Comparison of ENCODE assay signal across 2 cellular contexts in the genomic region with DNA sequence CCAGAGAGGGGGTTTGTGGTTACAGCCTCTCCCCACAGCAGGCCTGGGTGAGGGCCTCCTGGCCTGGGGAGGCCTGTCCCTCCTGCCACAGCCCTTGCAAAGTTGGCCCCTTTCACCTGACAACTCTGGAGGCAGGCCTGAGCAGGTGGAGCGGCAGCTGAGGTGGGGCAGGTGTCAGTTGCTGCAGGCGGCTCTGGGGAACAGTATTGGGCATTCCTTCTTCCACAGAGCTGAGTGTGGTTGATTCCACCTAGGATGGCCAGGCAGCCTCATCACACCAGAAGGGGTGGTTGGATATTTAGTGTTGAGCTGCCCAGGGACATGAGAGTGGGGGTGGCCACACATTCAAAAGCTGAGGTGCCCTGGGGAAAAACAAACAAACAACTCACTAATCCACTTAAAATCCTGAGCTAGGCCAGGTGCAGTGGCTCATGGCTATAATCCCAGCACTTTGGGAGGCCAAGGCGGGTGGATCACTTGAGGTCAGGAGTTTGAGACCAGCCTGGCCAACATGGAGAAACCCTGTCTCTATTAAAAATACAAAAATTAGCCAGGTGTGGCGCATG.
TF ChIP-seq lines count a peak whose summit lies in the region.

No MANE protein-coding gene starts in this region.

TF ChIP-seq in GM23338, 12 proteins besides CTCF, POLR2A, EP300 and RAD21:
- TF ChIP-seq JUNB (IDR thresholded peaks at IDR 0.05; ENCODE audit: unreplicated experiment) (no peak), NANOG (IDR thresholded peaks at IDR 0.05; ENCODE audit: borderline replicate concordance) (no peak), POLR2AphosphoS5 (IDR thresholded peaks at IDR 0.05; ENCODE audit: low read depth) (no peak), STAT1 (IDR thresholded peaks at IDR 0.05; ENCODE audit: unreplicated experiment) (no peak), CREB1 (CRISPR knock-in tag; IDR thresholded peaks at IDR 0.05; ENCODE audit: low read depth) (no peak), ZNF114 (CRISPR knock-in tag; IDR thresholded peaks at IDR 0.05) (no peak), ZNF331 (CRISPR knock-in tag; IDR thresholded peaks at IDR 0.05; ENCODE audit: low read depth) (no peak), EZH2 (IDR thresholded peaks at IDR 0.05; ENCODE audit: low read depth, unreplicated experiment) (no peak)
- TF ChIP-seq, protein P1, sequence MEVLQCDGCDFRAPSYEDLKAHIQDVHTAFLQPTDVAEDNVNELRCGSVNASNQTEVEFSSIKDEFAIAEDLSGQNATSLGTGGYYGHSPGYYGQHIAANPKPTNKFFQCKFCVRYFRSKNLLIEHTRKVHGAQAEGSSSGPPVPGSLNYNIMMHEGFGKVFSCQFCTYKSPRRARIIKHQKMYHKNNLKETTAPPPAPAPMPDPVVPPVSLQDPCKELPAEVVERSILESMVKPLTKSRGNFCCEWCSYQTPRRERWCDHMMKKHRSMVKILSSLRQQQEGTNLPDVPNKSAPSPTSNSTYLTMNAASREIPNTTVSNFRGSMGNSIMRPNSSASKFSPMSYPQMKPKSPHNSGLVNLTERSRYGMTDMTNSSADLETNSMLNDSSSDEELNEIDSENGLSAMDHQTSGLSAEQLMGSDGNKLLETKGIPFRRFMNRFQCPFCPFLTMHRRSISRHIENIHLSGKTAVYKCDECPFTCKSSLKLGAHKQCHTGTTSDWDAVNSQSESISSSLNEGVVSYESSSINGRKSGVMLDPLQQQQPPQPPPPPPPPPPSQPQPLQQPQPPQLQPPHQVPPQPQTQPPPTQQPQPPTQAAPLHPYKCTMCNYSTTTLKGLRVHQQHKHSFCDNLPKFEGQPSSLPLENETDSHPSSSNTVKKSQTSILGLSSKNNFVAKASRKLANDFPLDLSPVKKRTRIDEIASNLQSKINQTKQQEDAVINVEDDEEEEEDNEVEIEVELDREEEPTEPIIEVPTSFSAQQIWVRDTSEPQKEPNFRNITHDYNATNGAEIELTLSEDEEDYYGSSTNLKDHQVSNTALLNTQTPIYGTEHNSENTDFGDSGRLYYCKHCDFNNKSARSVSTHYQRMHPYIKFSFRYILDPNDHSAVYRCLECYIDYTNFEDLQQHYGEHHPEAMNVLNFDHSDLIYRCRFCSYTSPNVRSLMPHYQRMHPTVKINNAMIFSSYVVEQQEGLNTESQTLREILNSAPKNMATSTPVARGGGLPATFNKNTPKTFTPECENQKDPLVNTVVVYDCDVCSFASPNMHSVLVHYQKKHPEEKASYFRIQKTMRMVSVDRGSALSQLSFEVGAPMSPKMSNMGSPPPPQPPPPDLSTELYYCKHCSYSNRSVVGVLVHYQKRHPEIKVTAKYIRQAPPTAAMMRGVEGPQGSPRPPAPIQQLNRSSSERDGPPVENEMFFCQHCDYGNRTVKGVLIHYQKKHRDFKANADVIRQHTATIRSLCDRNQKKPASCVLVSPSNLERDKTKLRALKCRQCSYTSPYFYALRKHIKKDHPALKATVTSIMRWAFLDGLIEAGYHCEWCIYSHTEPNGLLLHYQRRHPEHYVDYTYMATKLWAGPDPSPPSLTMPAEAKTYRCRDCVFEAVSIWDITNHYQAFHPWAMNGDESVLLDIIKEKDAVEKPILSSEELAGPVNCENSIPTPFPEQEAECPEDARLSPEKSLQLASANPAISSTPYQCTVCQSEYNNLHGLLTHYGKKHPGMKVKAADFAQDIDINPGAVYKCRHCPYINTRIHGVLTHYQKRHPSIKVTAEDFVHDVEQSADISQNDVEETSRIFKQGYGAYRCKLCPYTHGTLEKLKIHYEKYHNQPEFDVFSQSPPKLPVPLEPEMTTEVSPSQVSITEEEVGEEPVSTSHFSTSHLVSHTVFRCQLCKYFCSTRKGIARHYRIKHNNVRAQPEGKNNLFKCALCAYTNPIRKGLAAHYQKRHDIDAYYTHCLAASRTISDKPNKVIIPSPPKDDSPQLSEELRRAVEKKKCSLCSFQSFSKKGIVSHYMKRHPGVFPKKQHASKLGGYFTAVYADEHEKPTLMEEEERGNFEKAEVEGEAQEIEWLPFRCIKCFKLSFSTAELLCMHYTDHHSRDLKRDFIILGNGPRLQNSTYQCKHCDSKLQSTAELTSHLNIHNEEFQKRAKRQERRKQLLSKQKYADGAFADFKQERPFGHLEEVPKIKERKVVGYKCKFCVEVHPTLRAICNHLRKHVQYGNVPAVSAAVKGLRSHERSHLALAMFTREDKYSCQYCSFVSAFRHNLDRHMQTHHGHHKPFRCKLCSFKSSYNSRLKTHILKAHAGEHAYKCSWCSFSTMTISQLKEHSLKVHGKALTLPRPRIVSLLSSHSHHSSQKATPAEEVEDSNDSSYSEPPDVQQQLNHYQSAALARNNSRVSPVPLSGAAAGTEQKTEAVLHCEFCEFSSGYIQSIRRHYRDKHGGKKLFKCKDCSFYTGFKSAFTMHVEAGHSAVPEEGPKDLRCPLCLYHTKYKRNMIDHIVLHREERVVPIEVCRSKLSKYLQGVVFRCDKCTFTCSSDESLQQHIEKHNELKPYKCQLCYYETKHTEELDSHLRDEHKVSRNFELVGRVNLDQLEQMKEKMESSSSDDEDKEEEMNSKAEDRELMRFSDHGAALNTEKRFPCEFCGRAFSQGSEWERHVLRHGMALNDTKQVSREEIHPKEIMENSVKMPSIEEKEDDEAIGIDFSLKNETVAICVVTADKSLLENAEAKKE (CRISPR knock-in tag; IDR thresholded peaks at IDR 0.05), result no peak
- TF ChIP-seq, protein P2, sequence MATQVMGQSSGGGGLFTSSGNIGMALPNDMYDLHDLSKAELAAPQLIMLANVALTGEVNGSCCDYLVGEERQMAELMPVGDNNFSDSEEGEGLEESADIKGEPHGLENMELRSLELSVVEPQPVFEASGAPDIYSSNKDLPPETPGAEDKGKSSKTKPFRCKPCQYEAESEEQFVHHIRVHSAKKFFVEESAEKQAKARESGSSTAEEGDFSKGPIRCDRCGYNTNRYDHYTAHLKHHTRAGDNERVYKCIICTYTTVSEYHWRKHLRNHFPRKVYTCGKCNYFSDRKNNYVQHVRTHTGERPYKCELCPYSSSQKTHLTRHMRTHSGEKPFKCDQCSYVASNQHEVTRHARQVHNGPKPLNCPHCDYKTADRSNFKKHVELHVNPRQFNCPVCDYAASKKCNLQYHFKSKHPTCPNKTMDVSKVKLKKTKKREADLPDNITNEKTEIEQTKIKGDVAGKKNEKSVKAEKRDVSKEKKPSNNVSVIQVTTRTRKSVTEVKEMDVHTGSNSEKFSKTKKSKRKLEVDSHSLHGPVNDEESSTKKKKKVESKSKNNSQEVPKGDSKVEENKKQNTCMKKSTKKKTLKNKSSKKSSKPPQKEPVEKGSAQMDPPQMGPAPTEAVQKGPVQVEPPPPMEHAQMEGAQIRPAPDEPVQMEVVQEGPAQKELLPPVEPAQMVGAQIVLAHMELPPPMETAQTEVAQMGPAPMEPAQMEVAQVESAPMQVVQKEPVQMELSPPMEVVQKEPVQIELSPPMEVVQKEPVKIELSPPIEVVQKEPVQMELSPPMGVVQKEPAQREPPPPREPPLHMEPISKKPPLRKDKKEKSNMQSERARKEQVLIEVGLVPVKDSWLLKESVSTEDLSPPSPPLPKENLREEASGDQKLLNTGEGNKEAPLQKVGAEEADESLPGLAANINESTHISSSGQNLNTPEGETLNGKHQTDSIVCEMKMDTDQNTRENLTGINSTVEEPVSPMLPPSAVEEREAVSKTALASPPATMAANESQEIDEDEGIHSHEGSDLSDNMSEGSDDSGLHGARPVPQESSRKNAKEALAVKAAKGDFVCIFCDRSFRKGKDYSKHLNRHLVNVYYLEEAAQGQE (IDR thresholded peaks at IDR 0.05; ENCODE audit: unreplicated experiment), result no peak
TF ChIP-seq in GM23338: peak in this region for 0.

TF ChIP-seq in H1, 55 proteins besides CTCF, POLR2A, EP300 and RAD21:
- TF ChIP-seq TBP (IDR thresholded peaks at IDR 0.05; ENCODE audit: low read depth, low read length) (no peak), CEBPB (IDR thresholded peaks at IDR 0.05; ENCODE audit: low read depth, low read length) (no peak), POU5F1 (IDR thresholded peaks at IDR 0.05; ENCODE audit: low read depth, low read length) (no peak), MAFK (IDR thresholded peaks at IDR 0.05; ENCODE audit: low read depth, low read length) (no peak), SIRT6 (IDR thresholded peaks at IDR 0.05; ENCODE audit: low read length) (no peak), SIX5 (IDR thresholded peaks at IDR 0.05; ENCODE audit: low read depth, low read length) (no peak), SP1 (IDR thresholded peaks at IDR 0.05; ENCODE audit: low read depth, low read length) (no peak), BACH1 (IDR thresholded peaks at IDR 0.05; ENCODE audit: low read length) (no peak), GTF2F1 (IDR thresholded peaks at IDR 0.05; ENCODE audit: borderline replicate concordance, low read depth, low read length) (no peak), RXRA (IDR thresholded peaks at IDR 0.05; ENCODE audit: insufficient read depth, low read depth, low read length) (no peak), SAP30 (IDR thresholded peaks at IDR 0.05; ENCODE audit: insufficient read depth, insufficient replicate concordance, low read length) (no peak), JUN (IDR thresholded peaks at IDR 0.05; ENCODE audit: low read depth, low read length) (no peak), ASH2L (IDR thresholded peaks at IDR 0.05; ENCODE audit: low read length) (no peak), SP2 (IDR thresholded peaks at IDR 0.05; ENCODE audit: low read length) (no peak), EGR1 (IDR thresholded peaks at IDR 0.05; ENCODE audit: borderline replicate concordance, low read depth, low read length) (no peak), CTBP2 (IDR thresholded peaks at IDR 0.05; ENCODE audit: borderline replicate concordance, insufficient read depth, insufficient read length, low read length) (no peak), TAF7 (optimal IDR thresholded peaks at IDR 0.05; ENCODE audit: borderline replicate concordance, low read depth, low read length) (no peak), SIN3A (conservative IDR thresholded peaks at IDR 0.05 in 1 of 2, IDR thresholded peaks at IDR 0.05 in 1 of 2; ENCODE audit: low read depth in 1 of 2, low read length in 2 of 2) (no peak), SUZ12 (IDR thresholded peaks at IDR 0.05; ENCODE audit: low read length) (no peak)
